In genomic region chr6:25637946-25638345, GRCh38 we compare ENCODE assay signal across 1 cellular context.
TF ChIP-seq lines count a peak whose summit lies in the region.

No MANE protein-coding gene starts in this region.

TF ChIP-seq in HepG2, 621 proteins besides CTCF, POLR2A, EP300 and RAD21 (continued from another document and continues in another):
- TF ChIP-seq HNF4G (IDR thresholded peaks at IDR 0.05; ENCODE audit: borderline replicate concordance, low read depth, low read length) (no peak), HNF4G (CRISPR knock-in tag; IDR thresholded peaks at IDR 0.05; ENCODE audit: borderline replicate concordance, low read depth) (no peak), SNRNP70 (IDR thresholded peaks at IDR 0.05; ENCODE audit: low read depth, low read length) (no peak), ZFP41 (CRISPR knock-in tag; IDR thresholded peaks at IDR 0.05; ENCODE audit: borderline replicate concordance) (no peak), NR1H2 (CRISPR knock-in tag; IDR thresholded peaks at IDR 0.05; ENCODE audit: borderline replicate concordance, low read depth) (no peak), ZNF335 (CRISPR knock-in tag; IDR thresholded peaks at IDR 0.05) (no peak), ZBTB39 (CRISPR knock-in tag; IDR thresholded peaks at IDR 0.05) (no peak), CENPT (CRISPR knock-in tag; IDR thresholded peaks at IDR 0.05; ENCODE audit: low read depth) (no peak), ZFP1 (CRISPR knock-in tag; IDR thresholded peaks at IDR 0.05) (no peak), TFAP4 (IDR thresholded peaks at IDR 0.05; ENCODE audit: borderline replicate concordance, low read depth) (peak; percentile 73; the same call in 1 of the 2 replicates), ZSCAN30 (CRISPR knock-in tag; IDR thresholded peaks at IDR 0.05) (no peak), ZNF225 (CRISPR knock-in tag; IDR thresholded peaks at IDR 0.05) (no peak), MAFK (conservative IDR thresholded peaks at IDR 0.05 in 1 of 2, IDR thresholded peaks at IDR 0.05 in 1 of 2; ENCODE audit: low read length in 2 of 2) (no peak), TCF12 (IDR thresholded peaks at IDR 0.05) (no peak), TCF12 (CRISPR knock-in tag; IDR thresholded peaks at IDR 0.05) (no peak), GABPA (IDR thresholded peaks at IDR 0.05; ENCODE audit: low read depth, low read length) (no peak), GABPA (CRISPR knock-in tag; IDR thresholded peaks at IDR 0.05; ENCODE audit: low read depth) (no peak), ZNF432 (CRISPR knock-in tag; IDR thresholded peaks at IDR 0.05; ENCODE audit: borderline replicate concordance) (no peak), ZBTB42 (CRISPR knock-in tag; IDR thresholded peaks at IDR 0.05) (no peak), ZNF230 (CRISPR knock-in tag; IDR thresholded peaks at IDR 0.05) (no peak), DDIT3 (CRISPR knock-in tag; IDR thresholded peaks at IDR 0.05) (no peak), RBFOX2 (IDR thresholded peaks at IDR 0.05; ENCODE audit: low read depth, low read length) (no peak), AHDC1 (CRISPR knock-in tag; IDR thresholded peaks at IDR 0.05; ENCODE audit: borderline replicate concordance) (no peak), CCAR2 (optimal IDR thresholded peaks at IDR 0.05; ENCODE audit: low read depth, low read length) (no peak), MED13 (CRISPR knock-in tag; IDR thresholded peaks at IDR 0.05) (no peak), ZNF101 (CRISPR knock-in tag; IDR thresholded peaks at IDR 0.05; ENCODE audit: borderline replicate concordance, low read depth) (0 out of 2 replicates have a peak, but pooled peaks have one; percentile 9), ZNF234 (CRISPR knock-in tag; conservative IDR thresholded peaks at IDR 0.05) (no peak), ZNF317 (CRISPR knock-in tag; IDR thresholded peaks at IDR 0.05) (no peak), ZSCAN22 (CRISPR knock-in tag; IDR thresholded peaks at IDR 0.05) (no peak), GTF2F1 (IDR thresholded peaks at IDR 0.05; ENCODE audit: low read length) (no peak), GABPB1 (CRISPR knock-in tag; IDR thresholded peaks at IDR 0.05) (no peak), ZNF615 (CRISPR knock-in tag; IDR thresholded peaks at IDR 0.05; ENCODE audit: borderline replicate concordance) (no peak), TEF (CRISPR knock-in tag; IDR thresholded peaks at IDR 0.05) (no peak), ZNF547 (CRISPR knock-in tag; IDR thresholded peaks at IDR 0.05) (no peak), JDP2 (CRISPR knock-in tag; IDR thresholded peaks at IDR 0.05; ENCODE audit: borderline replicate concordance) (no peak), FOXC1 (CRISPR knock-in tag; IDR thresholded peaks at IDR 0.05; ENCODE audit: borderline replicate concordance) (no peak), RBM39 (IDR thresholded peaks at IDR 0.05; ENCODE audit: low read depth, low read length, poor library complexity, severe bottlenecking) (no peak), RARA (CRISPR knock-in tag; IDR thresholded peaks at IDR 0.05) (0 out of 2 replicates have a peak, but pooled peaks have one; percentile 17), HIVEP1 (CRISPR knock-in tag; IDR thresholded peaks at IDR 0.05) (no peak), FOXK2 (IDR thresholded peaks at IDR 0.05) (no peak), TBP (CRISPR knock-in tag; IDR thresholded peaks at IDR 0.05) (no peak), XRCC5 (optimal IDR thresholded peaks at IDR 0.05; ENCODE audit: low read length) (peak; percentile 30), NR3C1 (CRISPR knock-in tag; IDR thresholded peaks at IDR 0.05) (no peak), TGIF2 (CRISPR knock-in tag; IDR thresholded peaks at IDR 0.05) (peak; percentile 47; the same call in 1 of the 2 replicates), SP4 (CRISPR knock-in tag; IDR thresholded peaks at IDR 0.05) (no peak), SKI (IDR thresholded peaks at IDR 0.05; ENCODE audit: partially characterized antibody) (no peak), RORA (CRISPR knock-in tag; IDR thresholded peaks at IDR 0.05) (no peak), NFKBIZ (CRISPR knock-in tag; IDR thresholded peaks at IDR 0.05) (no peak), ZNF777 (CRISPR knock-in tag; IDR thresholded peaks at IDR 0.05) (no peak), ZBTB2 (CRISPR knock-in tag; IDR thresholded peaks at IDR 0.05; ENCODE audit: low read depth) (no peak), ZNF337 (CRISPR knock-in tag; IDR thresholded peaks at IDR 0.05; ENCODE audit: borderline replicate concordance, low read depth) (no peak), ZFP36 (IDR thresholded peaks at IDR 0.05; ENCODE audit: borderline replicate concordance, low read depth, low read length, partially characterized antibody) (no peak), ZFP37 (CRISPR knock-in tag; IDR thresholded peaks at IDR 0.05; ENCODE audit: borderline replicate concordance) (no peak), CHD2 (IDR thresholded peaks at IDR 0.05; ENCODE audit: low read depth, low read length) (no peak), RNF2 (conservative IDR thresholded peaks at IDR 0.05; ENCODE audit: low read depth) (no peak), ZNF605 (CRISPR knock-in tag; IDR thresholded peaks at IDR 0.05) (no peak), MTF1 (CRISPR knock-in tag; IDR thresholded peaks at IDR 0.05) (no peak), ZNF282 (IDR thresholded peaks at IDR 0.05; ENCODE audit: partially characterized antibody) (no peak), ZNF709 (CRISPR knock-in tag; IDR thresholded peaks at IDR 0.05) (no peak), SATB2 (CRISPR knock-in tag; IDR thresholded peaks at IDR 0.05) (no peak)
- TF ChIP-seq, protein P1, sequence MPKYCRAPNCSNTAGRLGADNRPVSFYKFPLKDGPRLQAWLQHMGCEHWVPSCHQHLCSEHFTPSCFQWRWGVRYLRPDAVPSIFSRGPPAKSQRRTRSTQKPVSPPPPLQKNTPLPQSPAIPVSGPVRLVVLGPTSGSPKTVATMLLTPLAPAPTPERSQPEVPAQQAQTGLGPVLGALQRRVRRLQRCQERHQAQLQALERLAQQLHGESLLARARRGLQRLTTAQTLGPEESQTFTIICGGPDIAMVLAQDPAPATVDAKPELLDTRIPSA (CRISPR knock-in tag; IDR thresholded peaks at IDR 0.05; ENCODE audit: borderline replicate concordance): no peak
- TF ChIP-seq, protein P2, sequence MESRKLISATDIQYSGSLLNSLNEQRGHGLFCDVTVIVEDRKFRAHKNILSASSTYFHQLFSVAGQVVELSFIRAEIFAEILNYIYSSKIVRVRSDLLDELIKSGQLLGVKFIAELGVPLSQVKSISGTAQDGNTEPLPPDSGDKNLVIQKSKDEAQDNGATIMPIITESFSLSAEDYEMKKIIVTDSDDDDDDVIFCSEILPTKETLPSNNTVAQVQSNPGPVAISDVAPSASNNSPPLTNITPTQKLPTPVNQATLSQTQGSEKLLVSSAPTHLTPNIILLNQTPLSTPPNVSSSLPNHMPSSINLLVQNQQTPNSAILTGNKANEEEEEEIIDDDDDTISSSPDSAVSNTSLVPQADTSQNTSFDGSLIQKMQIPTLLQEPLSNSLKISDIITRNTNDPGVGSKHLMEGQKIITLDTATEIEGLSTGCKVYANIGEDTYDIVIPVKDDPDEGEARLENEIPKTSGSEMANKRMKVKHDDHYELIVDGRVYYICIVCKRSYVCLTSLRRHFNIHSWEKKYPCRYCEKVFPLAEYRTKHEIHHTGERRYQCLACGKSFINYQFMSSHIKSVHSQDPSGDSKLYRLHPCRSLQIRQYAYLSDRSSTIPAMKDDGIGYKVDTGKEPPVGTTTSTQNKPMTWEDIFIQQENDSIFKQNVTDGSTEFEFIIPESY (CRISPR knock-in tag; IDR thresholded peaks at IDR 0.05): no peak
- TF ChIP-seq, protein P3, sequence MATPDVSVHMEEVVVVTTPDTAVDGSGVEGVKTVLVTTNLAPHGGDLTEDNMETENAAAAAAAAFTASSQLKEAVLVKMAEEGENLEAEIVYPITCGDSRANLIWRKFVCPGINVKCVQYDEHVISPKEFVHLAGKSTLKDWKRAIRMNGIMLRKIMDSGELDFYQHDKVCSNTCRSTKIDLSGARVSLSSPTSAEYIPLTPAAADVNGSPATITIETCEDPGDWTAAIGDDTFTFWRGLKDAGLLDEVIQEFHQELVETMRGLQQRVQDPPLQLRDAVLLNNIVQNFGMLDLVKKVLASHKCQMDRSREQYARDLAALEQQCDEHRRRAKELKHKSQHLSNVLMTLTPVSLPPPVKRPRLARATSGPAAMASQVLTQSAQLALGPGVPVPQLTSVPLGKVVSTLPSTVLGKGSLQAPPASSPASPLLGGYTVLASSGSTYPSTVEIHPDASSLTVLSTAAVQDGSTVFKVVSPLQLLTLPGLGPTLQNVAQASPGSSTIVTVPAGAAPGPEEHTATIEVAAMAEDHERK (CRISPR knock-in tag; IDR thresholded peaks at IDR 0.05; ENCODE audit: low read depth): no peak
- TF ChIP-seq, protein P4, sequence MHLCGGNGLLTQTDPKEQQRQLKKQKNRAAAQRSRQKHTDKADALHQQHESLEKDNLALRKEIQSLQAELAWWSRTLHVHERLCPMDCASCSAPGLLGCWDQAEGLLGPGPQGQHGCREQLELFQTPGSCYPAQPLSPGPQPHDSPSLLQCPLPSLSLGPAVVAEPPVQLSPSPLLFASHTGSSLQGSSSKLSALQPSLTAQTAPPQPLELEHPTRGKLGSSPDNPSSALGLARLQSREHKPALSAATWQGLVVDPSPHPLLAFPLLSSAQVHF (CRISPR knock-in tag; IDR thresholded peaks at IDR 0.05): no peak
